Comparison of ENCODE assay signal across 18 cellular contexts in the genomic region with DNA sequence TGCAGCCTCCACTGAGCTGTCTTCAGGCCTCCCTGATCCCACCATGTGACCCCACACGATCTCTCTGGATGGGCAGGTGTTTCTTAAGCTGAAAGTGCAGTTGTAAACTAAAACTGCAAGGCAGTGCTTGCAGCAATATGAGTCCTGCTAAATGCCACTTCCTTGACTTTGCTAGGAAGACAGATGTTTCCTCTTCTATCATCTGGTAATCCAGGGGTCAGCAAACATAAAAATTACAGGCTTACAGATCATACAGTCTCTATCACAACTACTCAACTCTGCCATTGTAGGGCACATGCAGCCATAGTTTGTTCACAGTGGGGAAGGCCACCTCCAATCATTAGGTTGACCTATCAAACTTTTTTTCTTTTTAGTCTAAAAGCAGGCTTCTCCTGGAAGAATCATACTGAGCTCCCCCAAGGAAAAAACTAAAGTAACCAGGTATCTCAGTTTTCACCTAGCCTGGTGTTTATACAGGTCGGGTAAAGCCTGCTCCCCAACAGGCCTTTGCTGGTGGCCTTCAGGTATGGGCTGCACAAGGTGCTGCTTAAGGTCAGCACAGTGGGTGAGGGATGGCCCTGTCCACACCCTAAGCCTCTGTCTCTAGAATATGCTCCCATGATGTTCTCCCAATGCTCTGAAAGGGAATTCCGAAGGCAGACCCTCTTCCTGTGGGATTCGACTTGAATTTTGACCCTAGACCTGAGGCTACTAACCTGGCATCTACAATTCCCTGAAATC. TPM values are rescaled to one million over a fixed set of nuclear protein-coding genes. Genes with fewer than 3 reads are reported as not detected.
"Had no signal": no experiment of that assay in that cellular context is flagged by ENCODE, and none has a peak within 500 bp of the region (broad histone marks: within the 10 kb centered on the region; RNA-seq: fewer than 3 reads in every experiment).

No MANE protein-coding gene starts in this region.

- H3K36me3 ChIP-seq: adrenal gland, breast epithelium, thoracic aorta had no signal

- H3K4me1 ChIP-seq: adrenal gland, breast epithelium had no signal

- H3K9me3 ChIP-seq: adrenal gland, breast epithelium, thoracic aorta had no signal

- H3K27me3 ChIP-seq: breast epithelium had no signal

- H3K4me3 ChIP-seq: adrenal gland, breast epithelium, thoracic aorta had no signal

- ATAC-seq: activated CD4-positive, alpha-beta T cell treated with anti-CD3 and anti-CD28 coated beads for 36 hours; activated naive CD4-positive, alpha-beta T cell treated with anti-CD3 and anti-CD28 coated beads, Interleukin-2, amount 50 U/mL, for 72 hours; natural killer cell treated with Interleukin-12 subunit alpha and Interleukin-12 subunit beta and Interleukin-15 and Interleukin-18, amount 100 ng/mL, for 72 hours; stimulated activated naive B cell treated with anti-CD40 and anti-IgM and Interleukin-4, amounts not matched to agents 10 μg/mL and 1 μg/mL and 100 μg/mL, for 72 hours had no signal

- FAIRE-seq: astrocyte had no signal

- DNase-seq: activated CD4-positive, alpha-beta T cell treated with anti-CD3 and anti-CD28 coated beads for 36 hours; activated CD4-positive, alpha-beta T cell treated with anti-CD3 and anti-CD28 coated beads, Interleukin-2, amount 50 U/mL, for 48 hours; activated gamma-delta T cell treated with Interleukin-2 at 50 U/mL for 16 hours; adrenal gland; cerebellar nuclear complex; foreskin melanocyte; head of caudate nucleus; mesendoderm; retina; stimulated activated naive B cell treated with anti-CD40 and anti-IgM and Interleukin-4, amounts not matched to agents 10 μg/mL and 1 μg/mL and 100 μg/mL, for 72 hours; SW 1271; T-helper 2 cell had no signal

- H3K27ac ChIP-seq: adrenal gland, breast epithelium, thoracic aorta had no signal

RNA-seq across cellular contexts. Expression of a gene that starts 10.8 kb away (rescaled TPM):
- total RNA-seq: activated naive CD4-positive, alpha-beta T cell treated with anti-CD3 and anti-CD28 coated beads, Interleukin-2, amount 50 U/mL, for 72 hours; epithelial cell of proximal tubule; natural killer cell treated with Interleukin-12 subunit alpha and Interleukin-12 subunit beta and Interleukin-15 and Interleukin-18, amount 100 ng/mL, for 72 hours had no signal
